Comparison of ENCODE assay signal across 11 cellular contexts in genomic region chr2:162074937-162075688, GRCh38. TPM values are rescaled to one million over a fixed set of nuclear protein-coding genes. Genes with fewer than 3 reads are reported as not detected.
DNase-seq lines count a peak whose midpoint lies in the region; ATAC-seq and TF ChIP-seq lines count a peak whose summit lies in the region.
"Had no signal": no experiment of that assay in that cellular context is flagged by ENCODE, and none has a peak within 500 bp of the region (broad histone marks: within the 10 kb centered on the region; RNA-seq: fewer than 3 reads in every experiment).

No MANE protein-coding gene starts in this region.

- H3K4me3 ChIP-seq in left ventricle myocardium inferior (peak overlapping the region; percentile 78), right atrium auricular region (no peak overlapping the region), fibroblast of the aortic adventitia (ENCODE audit: low read depth, low read length) (peak overlapping the region; percentile 89)

- intact Hi-C loops in left ventricle myocardium inferior (cut with micrococcal nuclease) = no loop called here

- H3K9me3 ChIP-seq in left ventricle myocardium inferior (replicated peaks) (peaks cover 16% of the 10 kb centered on the region), right atrium auricular region (peaks cover 12 to 13% of the 10 kb centered on the region in 2 donors)

- H3K27me3 Mint-ChIP-seq in type B pancreatic cell = peaks cover 44% of the 10 kb centered on the region

- H3K27ac ChIP-seq in left ventricle myocardium inferior (replicated peaks) = peak overlapping the region; percentile 85
- no peak overlapping the region for H3K27ac ChIP-seq in right atrium auricular region

- peak overlapping the region; percentile 52 for H3K27ac Mint-ChIP-seq in type B pancreatic cell

- H3K36me3 ChIP-seq in left ventricle myocardium inferior (no peaks in the 10 kb centered on the region), right atrium auricular region (no peaks in the 10 kb centered on the region)

- H3K9me3 Mint-ChIP-seq in type B pancreatic cell = peaks cover 10% of the 10 kb centered on the region

- H3K36me3 Mint-ChIP-seq in type B pancreatic cell = no peaks in the 10 kb centered on the region

- H3K4me1 Mint-ChIP-seq in type B pancreatic cell (ENCODE audit: unreplicated experiment) = peaks cover 33% of the 10 kb centered on the region

- DNase-seq in left ventricle myocardium inferior = no peak
- DNase-seq in right atrium auricular region (ENCODE audit: low spot score) = no peak
- peak; percentile 13 for DNase-seq in NCI-H748 treated with DMSO at 0.1 percent for 48 hours (lab: John Stamatoyannopoulos, UW)
- no peak for DNase-seq in fibroblast of the aortic adventitia (ENCODE audit: low read depth)
- no peak for DNase-seq in type B pancreatic cell (ENCODE audit: extremely low spot score, unreplicated experiment)
- no peak for DNase-seq in GM19240 (ENCODE audit: insufficient read length, low spot score)
- DNase-seq in effector CD4-positive, alpha-beta T cell = no peak
- DNase-seq: activated CD4-positive, CD25-positive, alpha-beta regulatory T cell treated with anti-CD3 and anti-CD28 coated beads, Interleukin-2, amount 50 U/mL, for 72 hours; NCI-H1092 treated with DMSO at 0.1 percent for 48 hours; right cardiac atrium had no signal

- TF ChIP-seq CTCF in left ventricle myocardium inferior (IDR thresholded peaks at IDR 0.05; ENCODE audit: borderline replicate concordance) (no peak), right atrium auricular region (IDR thresholded peaks at IDR 0.05) (no peak), fibroblast of the aortic adventitia (IDR thresholded peaks at IDR 0.05; ENCODE audit: insufficient read depth, low read length) (no peak), type B pancreatic cell (conservative IDR thresholded peaks at IDR 0.05) (no peak)

- H3K27me3 ChIP-seq in left ventricle myocardium inferior (ENCODE audit: low read depth) (no peaks in the 10 kb centered on the region), right atrium auricular region (peaks cover 0 to 6% of the 10 kb centered on the region in 2 donors)

- no peak for ATAC-seq in HG02759 (IDR thresholded peaks at IDR 0.05; ENCODE audit: unreplicated experiment)

- H3K4me1 ChIP-seq in left ventricle myocardium inferior (peaks cover 61% of the 10 kb centered on the region), right atrium auricular region (peaks cover 0 to 8% of the 10 kb centered on the region in 2 donors)

- H3K4me3 Mint-ChIP-seq in type B pancreatic cell = peak overlapping the region; percentile 85

RNA-seq across cellular contexts. Expression of gene DPP4, which starts 1.1 kb away (rescaled TPM):
- 4.4 TPM for total RNA-seq in left ventricle myocardium inferior
- 1 to 10 TPM; 4.5 to 6.8 TPM for total RNA-seq in right atrium auricular region
- total RNA-seq in fibroblast of the aortic adventitia (ENCODE audit: low replicate concordance) = 138 and 203 TPM in 2 replicates
- 55.9 and 89.4 TPM in 2 replicates for total RNA-seq in type B pancreatic cell (ENCODE audit: low replicate concordance)

Comparison
In these comparisons a context has a peak if more than half of its experiments do, and no peak if none do; other contexts are left out.
1. H3K4me3 ChIP-seq: peak in left ventricle myocardium inferior (single experiment) and fibroblast of the aortic adventitia (single experiment); none in right atrium auricular region (0 of 2).